17 cellular contexts compared by ENCODE assay signal in the genomic region with DNA sequence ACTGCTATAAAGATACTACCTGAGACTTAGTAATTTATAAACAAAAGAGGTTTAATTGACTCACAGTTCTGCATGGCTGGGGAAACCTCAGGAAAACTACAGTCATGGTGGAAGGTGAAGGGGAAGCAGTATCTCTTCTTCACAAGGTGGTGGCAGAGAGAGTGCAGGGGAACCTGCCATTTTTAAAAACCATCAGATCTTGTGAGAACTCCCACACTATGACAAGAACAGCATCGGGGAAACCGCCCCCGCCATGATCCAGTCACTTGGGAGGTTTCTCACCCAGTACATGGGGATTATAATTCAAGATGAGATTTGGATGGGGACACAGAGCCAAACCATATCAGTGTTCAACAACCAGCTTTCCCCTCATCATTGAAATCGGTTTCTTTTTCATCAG. TPM values are rescaled to one million over a fixed set of nuclear protein-coding genes. Genes with fewer than 3 reads are reported as not detected.
DNase-seq lines count a peak whose midpoint lies in the region; ATAC-seq, FAIRE-seq and TF ChIP-seq lines count a peak whose summit lies in the region.
"Had no signal": no experiment of that assay in that cellular context is flagged by ENCODE, and none has a peak within 500 bp of the region (broad histone marks: within the 10 kb centered on the region; RNA-seq: fewer than 3 reads in every experiment).

No MANE protein-coding gene starts in this region.

- no peak for TF ChIP-seq POLR2A in K562 (conservative IDR thresholded peaks at IDR 0.05)

- BruUV-seq in K562 (replicated peaks; lab: Mats Ljungman, UMichigan) (no TSS peak), mammary epithelial cell (replicated peaks; lab: Mats Ljungman, UMichigan) (no TSS peak)

- ATAC-seq in K562, result no peak
- no peak for ATAC-seq in HG02840 (IDR thresholded peaks at IDR 0.05; ENCODE audit: low FRiP score, unreplicated experiment)
- no peak for ATAC-seq in GM18502 (IDR thresholded peaks at IDR 0.05; ENCODE audit: poor library complexity, unreplicated experiment)
- ATAC-seq: PC-3 had no signal

- intact Hi-C loops in K562 (cut with micrococcal nuclease) (no loop called here), mammary epithelial cell (cut with micrococcal nuclease) (no loop called here)

- peaks cover 13% of the 10 kb centered on the region; the same call in 1 of the 3 replicates for H3K36me3 ChIP-seq in K562 (ENCODE audit: control insufficient read depth, insufficient read depth, low read length)
- H3K36me3 ChIP-seq in mammary epithelial cell (ENCODE audit: insufficient read depth, low read length), result peaks cover 5% of the 10 kb centered on the region

- H3K79me2 ChIP-seq in K562 (ENCODE audit: control insufficient read depth, insufficient read depth, low read length), result peaks cover 57% of the 10 kb centered on the region
- peaks cover 91% of the 10 kb centered on the region for H3K79me2 ChIP-seq in mammary epithelial cell (ENCODE audit: insufficient read depth, low read length)

- H3K27ac ChIP-seq in K562 (ENCODE audit: extremely low read depth, low read depth, low read length), result no peak overlapping the region
- H3K27ac ChIP-seq in mammary epithelial cell (ENCODE audit: insufficient read depth, low read depth, low read length), result no peak overlapping the region

- dilution Hi-C loops in mammary epithelial cell (cut with HindIII; ENCODE audit: low sequenced_read_pairs), result no loop called here

- no peak overlapping the region for H2AFZ ChIP-seq in K562 (ENCODE audit: low read depth, low read length)
- H2AFZ ChIP-seq in mammary epithelial cell (ENCODE audit: low read depth, low read length), result no peak overlapping the region

- H3K9me1 ChIP-seq in K562 (ENCODE audit: control insufficient read depth, insufficient read depth, low read length), result no peaks in the 10 kb centered on the region

- H3K4me3 ChIP-seq in K562 (no peak overlapping the region), mammary epithelial cell (replicated peaks in 1 of 3; ENCODE audit: insufficient read depth in 1 of 3, low read depth in 2 of 3, low read length in 3 of 3) (no peak overlapping the region)

- no peak for FAIRE-seq in K562 (lab: Jason Lieb, UNC)

- POLR2A ChIA-PET in K562 (lab: Yijun Ruan, JAX), result no interaction called here

- H4K20me1 ChIP-seq in K562 (replicated peaks; ENCODE audit: control insufficient read depth, insufficient read depth, low read length), result no peaks in the 10 kb centered on the region
- peaks cover 2% of the 10 kb centered on the region for H4K20me1 ChIP-seq in mammary epithelial cell (ENCODE audit: insufficient read depth, low read length)

- peak; percentile 41 for DNase-seq in activated CD4-positive, alpha-beta T cell treated with anti-CD3 and anti-CD28 coated beads for 48 hours
- DNase-seq in activated CD4-positive, alpha-beta T cell treated with anti-CD3 and anti-CD28 coated beads, Interleukin-2, amount 50 U/mL, for 1 hour, result no peak
- peak; percentile 24 to 29 for DNase-seq in stimulated activated CD4-positive, alpha-beta T cell treated with anti-CD3 and anti-CD28 coated beads, Interleukin-2, amount 100 ng/mL, for 24 hours
- DNase-seq in stimulated activated CD4-positive, alpha-beta T cell treated with anti-CD3 and anti-CD28 coated beads, Interleukin-4, amount 100 ng/mL, for 1 hour, result no peak
- DNase-seq in K562 (ENCODE audit: extremely low read depth in 1 of 4, low spot score in 3 of 4) (no peak), mammary epithelial cell (no peak)
- DNase-seq: 8988T, C1 segment of cervical spinal cord, DMS 273 treated with DMSO at 0.1 percent for 48 hours, Karpas-422, NCI-H1105 treated with DMSO at 0.1 percent for 48 hours, NCI-H187, NCI-H446, NCI-H748 treated with DMSO at 0.1 percent for 48 hours, PC-3 had no signal

- no peaks in the 10 kb centered on the region for H3K27me3 ChIP-seq in K562 (ENCODE audit: control insufficient read depth in 2 of 2, insufficient read depth in 2 of 2, low read length in 2 of 2)
- H3K27me3 ChIP-seq in mammary epithelial cell (ENCODE audit: insufficient read depth, low read length), result no peaks in the 10 kb centered on the region

- H3K9me3 ChIP-seq in K562 (replicated peaks; ENCODE audit: control insufficient read depth, insufficient read depth, low read depth, low read length) (no peaks in the 10 kb centered on the region), mammary epithelial cell (replicated peaks; ENCODE audit: insufficient read depth, low read length) (no peaks in the 10 kb centered on the region)

- TF ChIP-seq CTCF in K562 (IDR thresholded peaks at IDR 0.05 in 2 of 3, conservative IDR thresholded peaks at IDR 0.05 in 1 of 3; ENCODE audit: insufficient read depth in 2 of 3, low read depth in 1 of 3, low read length in 3 of 3), result no peak
- TF ChIP-seq CTCF in mammary epithelial cell (conservative IDR thresholded peaks at IDR 0.05 in 1 of 2, IDR thresholded peaks at IDR 0.05 in 1 of 2; ENCODE audit: extremely low read depth in 1 of 2, insufficient read depth in 1 of 2, low read depth in 1 of 2, low read length in 2 of 2), result no peak

- in situ Hi-C loops in K562 (cut with MboI), result no loop called here
- in situ Hi-C loops in mammary epithelial cell (cut with MboI; ENCODE audit: low sequenced_read_pairs in 2 of 2), result no loop called here

- H3K4me2 ChIP-seq in K562 (ENCODE audit: insufficient read depth, low read length) (no peak overlapping the region), mammary epithelial cell (ENCODE audit: insufficient read depth, low read depth, low read length) (no peak overlapping the region)

- TF ChIP-seq RAD21 in K562 (CRISPR knock-in tag; conservative IDR thresholded peaks at IDR 0.05 in 1 of 2, IDR thresholded peaks at IDR 0.05 in 1 of 2), result no peak

- H3K9ac ChIP-seq in K562 (ENCODE audit: insufficient read depth in 1 of 2, low read depth in 2 of 2, low read length in 2 of 2) (no peak overlapping the region), mammary epithelial cell (ENCODE audit: insufficient read depth, low read length) (no peak overlapping the region)

- no peak for TF ChIP-seq EP300 in K562 (IDR thresholded peaks at IDR 0.05; ENCODE audit: low read length)

- CTCF ChIA-PET in K562 (lab: Yijun Ruan, JAX; ENCODE audit: low intra/inter-chr PET ratio), result no interaction called here
- CTCF ChIA-PET in mammary epithelial cell (lab: Charles Lee; ENCODE audit: low non-redundant PET), result no interaction called here

- H3K4me1 ChIP-seq in K562 (replicated peaks in 1 of 2; ENCODE audit: control insufficient read depth in 2 of 2, insufficient read depth in 2 of 2, low read length in 2 of 2) (no peaks in the 10 kb centered on the region; a peak in 1 of 5 replicates), mammary epithelial cell (ENCODE audit: insufficient read depth, low read length) (no peaks in the 10 kb centered on the region)

- WGBS in K562 (ENCODE audit: insufficient coverage, low coverage, missing lambda C conversion rate), result 64% methylated on average over 4 of the region's 4 CpGs
- WGBS in mammary epithelial cell (ENCODE audit: low coverage, missing lambda C conversion rate), result 89% methylated on average over 4 of the region's 4 CpGs

TF ChIP-seq in K562, 482 proteins besides CTCF, POLR2A, EP300 and RAD21:
- TF ChIP-seq GATAD2B (IDR thresholded peaks at IDR 0.05; ENCODE audit: borderline replicate concordance) (no peak), ARID2 (IDR thresholded peaks at IDR 0.05) (no peak), EGR1 (conservative IDR thresholded peaks at IDR 0.05) (0 out of 2 replicates have a peak, but pooled peaks have one; percentile 32), CHD1 (IDR thresholded peaks at IDR 0.05; ENCODE audit: low read length) (no peak), ZNF668 (CRISPR knock-in tag; IDR thresholded peaks at IDR 0.05) (no peak)
- TF ChIP-seq, protein P1, sequence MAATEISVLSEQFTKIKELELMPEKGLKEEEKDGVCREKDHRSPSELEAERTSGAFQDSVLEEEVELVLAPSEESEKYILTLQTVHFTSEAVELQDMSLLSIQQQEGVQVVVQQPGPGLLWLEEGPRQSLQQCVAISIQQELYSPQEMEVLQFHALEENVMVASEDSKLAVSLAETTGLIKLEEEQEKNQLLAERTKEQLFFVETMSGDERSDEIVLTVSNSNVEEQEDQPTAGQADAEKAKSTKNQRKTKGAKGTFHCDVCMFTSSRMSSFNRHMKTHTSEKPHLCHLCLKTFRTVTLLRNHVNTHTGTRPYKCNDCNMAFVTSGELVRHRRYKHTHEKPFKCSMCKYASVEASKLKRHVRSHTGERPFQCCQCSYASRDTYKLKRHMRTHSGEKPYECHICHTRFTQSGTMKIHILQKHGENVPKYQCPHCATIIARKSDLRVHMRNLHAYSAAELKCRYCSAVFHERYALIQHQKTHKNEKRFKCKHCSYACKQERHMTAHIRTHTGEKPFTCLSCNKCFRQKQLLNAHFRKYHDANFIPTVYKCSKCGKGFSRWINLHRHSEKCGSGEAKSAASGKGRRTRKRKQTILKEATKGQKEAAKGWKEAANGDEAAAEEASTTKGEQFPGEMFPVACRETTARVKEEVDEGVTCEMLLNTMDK (IDR thresholded peaks at IDR 0.05; ENCODE audit: borderline replicate concordance, insufficient read depth, low read depth, low read length, poor library complexity, severe bottlenecking), result no peak

RNA-seq across cellular contexts. Expression of gene AEBP2, which starts 49.9 kb away (rescaled TPM):
- total RNA-seq in K562 (2011; cell fraction: chromatin; rRNA removed; ENCODE audit: low replicate concordance), result 6.1 and 12.1 TPM in 2 replicates
- 1.7 and 2.9 TPM in 2 replicates for total RNA-seq in K562 (2011; cell fraction: nucleolus; rRNA removed)
- 4.8 and 13.1 TPM in 2 replicates for total RNA-seq in K562 (2011; cell fraction: nucleoplasm; rRNA removed)
- 5.0 and 5.7 TPM in 2 replicates for total RNA-seq in K562 (2014; rRNA removed)
- 9.3 and 9.7 TPM in 2 replicates for total RNA-seq in K562 (2014; rRNA removed; fragmentation: Illumina TruSeq; extraction: Trizol)
- total RNA-seq in K562 (2015; rRNA removed; fragmentation: Illumina TruSeq; extraction: Trizol), result 10.0 and 10.1 TPM in 2 replicates
- 12.9 and 18.2 TPM in 2 replicates for total RNA-seq in K562 (2021)
- polyA plus RNA-seq in K562 (2011; rRNA removed), result 8.4 and 9.7 TPM in 2 replicates
- 1.3 and 5.9 TPM in 2 replicates for polyA plus RNA-seq in K562 (2011; cell fraction: cytosol; rRNA removed)
- polyA plus RNA-seq in K562 (2011; cell fraction: nucleus; rRNA removed), result 4.4 and 5.9 TPM in 2 replicates
- 8.3 and 11.2 TPM in 2 replicates for polyA plus RNA-seq in K562 (2012)
- 18.3 and 20.9 TPM in 2 replicates for polyA plus RNA-seq in K562 (2014; fragmentation: Illumina TruSeq; extraction: Trizol)
- polyA plus RNA-seq in K562 (2014; fragmentation: Nextera tagmentation; extraction: Ambion mirVana), result 10 to 100 TPM; 17.6 to 43.7 TPM
- 7.2 and 10.3 TPM in 2 replicates for polyA plus RNA-seq in K562 (2014; rRNA removed)
- 16.1 and 16.7 TPM in 2 replicates for polyA minus RNA-seq in K562 (2011; rRNA and poly(A)+ RNA removed)
- polyA minus RNA-seq in K562 (2011; cell fraction: cytosol; rRNA and poly(A)+ RNA removed), result 9.8 and 12.7 TPM in 2 replicates
- polyA minus RNA-seq in K562 (2011; cell fraction: nucleus; rRNA and poly(A)+ RNA removed), result 3.0 and 5.4 TPM in 2 replicates
- total RNA-seq in mammary epithelial cell, result 10 to 100 TPM; 19.7 to 35.4 TPM
- 7.2 TPM for polyA plus RNA-seq in mammary epithelial cell
- polyA minus RNA-seq in mammary epithelial cell, result 38.6 TPM

Comparison
In these comparisons a context has a peak if more than half of its experiments do, and no peak if none do; other contexts are left out.
1. DNase-seq: peak in activated CD4-positive, alpha-beta T cell treated with anti-CD3 and anti-CD28 coated beads for 48 hours (single experiment) and stimulated activated CD4-positive, alpha-beta T cell treated with anti-CD3 and anti-CD28 coated beads, Interleukin-2, amount 100 ng/mL, for 24 hours (2 of 2); none in activated CD4-positive, alpha-beta T cell treated with anti-CD3 and anti-CD28 coated beads, Interleukin-2, amount 50 U/mL, for 1 hour (single experiment), stimulated activated CD4-positive, alpha-beta T cell treated with anti-CD3 and anti-CD28 coated beads, Interleukin-4, amount 100 ng/mL, for 1 hour (single experiment), K562 (0 of 4) and mammary epithelial cell (single experiment).